ENCODE assay signal across 14 cellular contexts in the genomic region with DNA sequence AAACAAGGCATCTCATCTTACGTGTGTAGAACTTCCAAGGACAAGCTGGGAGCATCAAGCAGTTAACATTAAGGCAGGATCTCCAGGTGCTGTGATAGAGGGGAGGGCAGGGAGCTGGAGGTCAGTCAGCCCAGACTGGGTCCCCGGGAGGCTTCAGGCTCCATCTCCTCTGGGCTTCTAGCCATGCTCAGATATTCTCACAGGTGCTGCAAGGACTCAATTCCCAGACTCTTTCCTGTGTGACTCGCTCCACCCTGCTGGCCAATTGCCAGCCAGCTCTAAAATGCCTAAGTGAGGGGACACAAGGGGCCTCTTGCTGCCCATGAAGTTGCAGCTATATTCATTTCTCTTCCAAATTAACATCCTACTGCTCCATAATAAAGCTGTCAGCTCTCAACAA.
A peak's percentile ranks its signal among the peaks of the same experiment; 100 is the strongest.
DNase-seq lines count a peak whose midpoint lies in the region; ATAC-seq and TF ChIP-seq lines count a peak whose summit lies in the region.
"Had no signal": no experiment of that assay in that cellular context is flagged by ENCODE, and none has a peak within 500 bp of the region (broad histone marks: within the 10 kb centered on the region; RNA-seq: fewer than 3 reads in every experiment).

No MANE protein-coding gene starts in this region.

- H3K27me3 Mint-ChIP-seq in GM23338 (ENCODE audit: insufficient read depth, low read depth, poor library complexity) = peaks cover 5% of the 10 kb centered on the region
- H3K27me3 Mint-ChIP-seq: activated B cell treated with CpG ODN at 0.5 μM for 24 hours had no signal

- no peaks in the 10 kb centered on the region; the same call in 2 of the 3 replicates for H3K36me3 Mint-ChIP-seq in GM23338 (ENCODE audit: low read depth)

- no peaks in the 10 kb centered on the region for H3K9me2 ChIP-seq in GM23338 (ENCODE audit: insufficient read depth)

- no peak overlapping the region for H3K27ac ChIP-seq in GM23338 (ENCODE audit: low read depth)
- H3K27ac ChIP-seq: coronary artery, epithelial cell of prostate, neural progenitor cell had no signal

- peak; percentile 73 for ATAC-seq in GM23338
- ATAC-seq: right cardiac atrium had no signal

- no peak overlapping the region for H3K4me3 Mint-ChIP-seq in GM23338
- H3K4me3 Mint-ChIP-seq: activated B cell treated with CpG ODN at 0.5 μM for 24 hours, neural progenitor cell had no signal

- peak overlapping the region; percentile 21; the same call in 1 of the 2 replicates for H3K4me2 ChIP-seq in GM23338

- peaks cover 19% of the 10 kb centered on the region; the same call in 1 of the 2 replicates for H3K4me1 ChIP-seq in GM23338 (ENCODE audit: insufficient read depth)

- no peaks in the 10 kb centered on the region for H3K36me3 ChIP-seq in GM23338 (ENCODE audit: insufficient read depth)
- H3K36me3 ChIP-seq: neural progenitor cell had no signal

- H3F3A ChIP-seq in GM23338 (replicated peaks; ENCODE audit: low read depth) = no peaks in the 10 kb centered on the region

- H3K4me1 Mint-ChIP-seq in GM23338 = peaks cover 33% of the 10 kb centered on the region

- no peak overlapping the region; the same call in 1 of the 2 replicates for H3K27ac Mint-ChIP-seq in GM23338
- H3K27ac Mint-ChIP-seq: activated B cell treated with CpG ODN at 0.5 μM for 24 hours, neural progenitor cell had no signal

- H3K4me3 ChIP-seq in GM23338 = no peak overlapping the region
- H3K4me3 ChIP-seq: coronary artery, neural progenitor cell had no signal

- no peak overlapping the region for H2AFZ ChIP-seq in GM23338
- H2AFZ ChIP-seq: neural progenitor cell had no signal

- TF ChIP-seq CTCF in GM23338 (conservative IDR thresholded peaks at IDR 0.05; ENCODE audit: low read depth in 2 of 2) = 0 out of 4 replicates have a peak, but pooled peaks of 1 of the 2 experiments have one; percentile 2

- no peaks in the 10 kb centered on the region for H3K9me3 Mint-ChIP-seq in GM23338
- H3K9me3 Mint-ChIP-seq: activated B cell treated with CpG ODN at 0.5 μM for 24 hours had no signal

- H3K27me3 ChIP-seq in GM23338 (ENCODE audit: insufficient read depth) = no peaks in the 10 kb centered on the region
- H3K27me3 ChIP-seq: neural progenitor cell had no signal

- H3K79me2 ChIP-seq in GM23338 (replicated peaks; ENCODE audit: insufficient read depth) = no peaks in the 10 kb centered on the region

- peak; percentile 45 for DNase-seq in COLO668 (lab: John Stamatoyannopoulos, UW; ENCODE audit: unreplicated experiment)
- peak; percentile 30 for DNase-seq in GM23338 (ENCODE audit: low spot score)
- peak; percentile 72 for DNase-seq in NCI-H345 (lab: John Stamatoyannopoulos, UW)
- peak; percentile 37 for DNase-seq in kidney tubule cell (ENCODE audit: low spot score)
- DNase-seq in NOMO-1 (lab: John Stamatoyannopoulos, UW; ENCODE audit: unreplicated experiment in 2 of 2) = no peak
- no peak for DNase-seq in NCI-H1694 (lab: John Stamatoyannopoulos, UW)
- DNase-seq in activated T-cell treated with anti-CD3 and anti-CD28 coated beads for 4 hours = no peak
- DNase-seq: activated B cell treated with CpG ODN at 0.5 μM for 24 hours, mesendoderm, right cardiac atrium, Right ventricle myocardium superior had no signal

- no peaks in the 10 kb centered on the region for H4K20me1 ChIP-seq in GM23338 (replicated peaks; ENCODE audit: insufficient read depth)

TF ChIP-seq in GM23338, 12 proteins besides CTCF, POLR2A, EP300 and RAD21 (continues in another document):
- TF ChIP-seq, protein P1, sequence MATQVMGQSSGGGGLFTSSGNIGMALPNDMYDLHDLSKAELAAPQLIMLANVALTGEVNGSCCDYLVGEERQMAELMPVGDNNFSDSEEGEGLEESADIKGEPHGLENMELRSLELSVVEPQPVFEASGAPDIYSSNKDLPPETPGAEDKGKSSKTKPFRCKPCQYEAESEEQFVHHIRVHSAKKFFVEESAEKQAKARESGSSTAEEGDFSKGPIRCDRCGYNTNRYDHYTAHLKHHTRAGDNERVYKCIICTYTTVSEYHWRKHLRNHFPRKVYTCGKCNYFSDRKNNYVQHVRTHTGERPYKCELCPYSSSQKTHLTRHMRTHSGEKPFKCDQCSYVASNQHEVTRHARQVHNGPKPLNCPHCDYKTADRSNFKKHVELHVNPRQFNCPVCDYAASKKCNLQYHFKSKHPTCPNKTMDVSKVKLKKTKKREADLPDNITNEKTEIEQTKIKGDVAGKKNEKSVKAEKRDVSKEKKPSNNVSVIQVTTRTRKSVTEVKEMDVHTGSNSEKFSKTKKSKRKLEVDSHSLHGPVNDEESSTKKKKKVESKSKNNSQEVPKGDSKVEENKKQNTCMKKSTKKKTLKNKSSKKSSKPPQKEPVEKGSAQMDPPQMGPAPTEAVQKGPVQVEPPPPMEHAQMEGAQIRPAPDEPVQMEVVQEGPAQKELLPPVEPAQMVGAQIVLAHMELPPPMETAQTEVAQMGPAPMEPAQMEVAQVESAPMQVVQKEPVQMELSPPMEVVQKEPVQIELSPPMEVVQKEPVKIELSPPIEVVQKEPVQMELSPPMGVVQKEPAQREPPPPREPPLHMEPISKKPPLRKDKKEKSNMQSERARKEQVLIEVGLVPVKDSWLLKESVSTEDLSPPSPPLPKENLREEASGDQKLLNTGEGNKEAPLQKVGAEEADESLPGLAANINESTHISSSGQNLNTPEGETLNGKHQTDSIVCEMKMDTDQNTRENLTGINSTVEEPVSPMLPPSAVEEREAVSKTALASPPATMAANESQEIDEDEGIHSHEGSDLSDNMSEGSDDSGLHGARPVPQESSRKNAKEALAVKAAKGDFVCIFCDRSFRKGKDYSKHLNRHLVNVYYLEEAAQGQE (IDR thresholded peaks at IDR 0.05; ENCODE audit: unreplicated experiment) = no peak
- TF ChIP-seq, protein P2, sequence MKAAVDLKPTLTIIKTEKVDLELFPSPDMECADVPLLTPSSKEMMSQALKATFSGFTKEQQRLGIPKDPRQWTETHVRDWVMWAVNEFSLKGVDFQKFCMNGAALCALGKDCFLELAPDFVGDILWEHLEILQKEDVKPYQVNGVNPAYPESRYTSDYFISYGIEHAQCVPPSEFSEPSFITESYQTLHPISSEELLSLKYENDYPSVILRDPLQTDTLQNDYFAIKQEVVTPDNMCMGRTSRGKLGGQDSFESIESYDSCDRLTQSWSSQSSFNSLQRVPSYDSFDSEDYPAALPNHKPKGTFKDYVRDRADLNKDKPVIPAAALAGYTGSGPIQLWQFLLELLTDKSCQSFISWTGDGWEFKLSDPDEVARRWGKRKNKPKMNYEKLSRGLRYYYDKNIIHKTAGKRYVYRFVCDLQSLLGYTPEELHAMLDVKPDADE (IDR thresholded peaks at IDR 0.05) = no peak
- TF ChIP-seq POLR2AphosphoS5 (IDR thresholded peaks at IDR 0.05; ENCODE audit: low read depth) = no peak
- TF ChIP-seq STAT1 (IDR thresholded peaks at IDR 0.05; ENCODE audit: unreplicated experiment) = no peak
- TF ChIP-seq EZH2phosphoT487 (IDR thresholded peaks at IDR 0.05; ENCODE audit: unreplicated experiment) = no peak
- no peak for TF ChIP-seq CREB1 (CRISPR knock-in tag; IDR thresholded peaks at IDR 0.05; ENCODE audit: low read depth)
- no peak for TF ChIP-seq NANOG (IDR thresholded peaks at IDR 0.05; ENCODE audit: borderline replicate concordance)
- TF ChIP-seq JUNB (IDR thresholded peaks at IDR 0.05; ENCODE audit: unreplicated experiment) = no peak
- no peak for TF ChIP-seq ZNF331 (CRISPR knock-in tag; IDR thresholded peaks at IDR 0.05; ENCODE audit: low read depth)
- TF ChIP-seq EZH2 (IDR thresholded peaks at IDR 0.05; ENCODE audit: low read depth, unreplicated experiment) = no peak

Comparison
In these comparisons a context has a peak if more than half of its experiments do, and no peak if none do; other contexts are left out.
1. DNase-seq: peak in COLO668 (single experiment), GM23338 (single experiment), NCI-H345 (single experiment) and kidney tubule cell (single experiment); none in NOMO-1 (0 of 2), NCI-H1694 (single experiment) and activated T-cell treated with anti-CD3 and anti-CD28 coated beads for 4 hours (single experiment).